Comparison of ENCODE assay signal across 8 cellular contexts in the genomic region with DNA sequence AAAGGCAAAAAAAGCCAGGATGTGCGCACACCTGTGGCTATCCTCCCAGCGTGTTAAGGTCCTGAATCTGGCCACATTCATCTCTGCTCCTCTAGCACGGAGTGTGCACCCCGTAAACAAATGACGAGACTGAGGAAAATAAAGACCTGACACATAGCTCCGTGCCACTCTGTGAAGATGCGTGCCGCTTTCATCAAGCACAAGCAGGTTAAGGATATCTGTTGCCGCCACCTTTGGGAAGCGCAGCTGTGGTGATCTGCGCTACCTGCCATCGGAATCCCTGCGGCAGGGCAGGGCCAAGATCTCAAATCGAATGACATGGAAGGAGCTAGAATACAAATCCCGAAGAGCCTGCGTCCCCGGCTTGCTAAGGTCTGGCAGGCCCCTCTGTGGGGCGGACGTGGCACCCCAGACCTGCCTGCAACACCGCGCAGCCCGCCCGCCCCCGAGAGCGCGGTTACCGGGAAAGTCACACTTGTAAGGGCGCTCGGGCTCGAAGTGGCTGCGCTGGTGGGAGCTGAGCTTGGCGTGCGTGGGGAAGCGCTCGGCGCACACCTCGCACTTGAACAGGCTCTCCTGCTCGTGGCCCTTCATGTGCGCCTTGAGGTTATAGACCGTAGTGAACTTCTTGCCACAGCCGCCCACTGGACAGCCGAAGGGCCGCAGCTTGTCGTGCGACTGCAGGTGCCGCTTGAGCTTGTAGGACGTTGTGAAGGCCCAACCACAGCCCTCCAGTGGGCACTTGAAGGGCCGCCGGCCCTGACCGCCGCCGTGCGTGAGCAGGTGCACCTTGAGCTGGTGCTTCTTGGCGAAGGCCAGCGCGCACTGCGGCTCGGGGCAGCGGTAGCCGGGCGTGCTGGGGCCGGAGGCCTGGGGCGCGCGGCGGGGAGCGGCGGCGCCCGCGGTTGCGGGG. TPM values are rescaled to one million over a fixed set of nuclear protein-coding genes. Genes with fewer than 3 reads are reported as not detected.
DNase-seq lines count a peak whose midpoint lies in the region; ATAC-seq and TF ChIP-seq lines count a peak whose summit lies in the region.

No MANE protein-coding gene starts in this region.

- H3K27me3 Mint-ChIP-seq in CD8-positive, alpha-beta memory T cell, result peaks cover 0 to 1% of the 10 kb centered on the region in 2 donors

- H3K36me3 ChIP-seq in CD8-positive, alpha-beta memory T cell (ENCODE audit: insufficient read depth, low read length), result peaks cover 18% of the 10 kb centered on the region
- H3K36me3 ChIP-seq in ascending aorta, result peaks cover 17 to 22% of the 10 kb centered on the region in 2 donors
- peaks cover 0 to 25% (median 21%) of the 10 kb centered on the region in 6 donors for H3K36me3 ChIP-seq in spleen

- H3K9me3 ChIP-seq in CD8-positive, alpha-beta memory T cell (ENCODE audit: low read length), result no peaks in the 10 kb centered on the region
- H3K9me3 ChIP-seq in ascending aorta, result no peaks in the 10 kb centered on the region
- no peaks in the 10 kb centered on the region for H3K9me3 ChIP-seq in iPS-18c (ENCODE audit: control insufficient read depth, insufficient read depth, low read length)
- no peaks in the 10 kb centered on the region for H3K9me3 ChIP-seq in spleen

- TF ChIP-seq POLR2A in spleen (IDR thresholded peaks at IDR 0.05), result no peak

- H3K27me3 ChIP-seq in CD8-positive, alpha-beta memory T cell (ENCODE audit: insufficient read depth, low read length, poor library complexity, severe bottlenecking), result no peaks in the 10 kb centered on the region
- H3K27me3 ChIP-seq in ascending aorta (no peaks in the 10 kb centered on the region), spleen (replicated peaks in 1 of 7) (no peaks in the 10 kb centered on the region)

- peaks cover under 1 to 44% (median 11%) of the 10 kb centered on the region in 3 donors for H3K36me3 Mint-ChIP-seq in CD8-positive, alpha-beta memory T cell

- peak overlapping the region; percentile 83 to 93 (median 89) for H3K27ac Mint-ChIP-seq in CD8-positive, alpha-beta memory T cell

- peaks cover 42 to 58% (median 56%) of the 10 kb centered on the region in 3 donors for H3K4me1 Mint-ChIP-seq in CD8-positive, alpha-beta memory T cell

- peak overlapping the region; percentile 64 for H3K27ac ChIP-seq in CD8-positive, alpha-beta memory T cell (ENCODE audit: low read depth, low read length)
- H3K27ac ChIP-seq in ascending aorta (peak overlapping the region; percentile 85 to 99), spleen (peak overlapping the region; percentile 70 to 98 (median 94))

- TF ChIP-seq CTCF in ascending aorta (IDR thresholded peaks at IDR 0.05) (no peak), spleen (IDR thresholded peaks at IDR 0.05 in 8 of 11, conservative IDR thresholded peaks at IDR 0.05 in 3 of 11) (peak in 1 of 11 experiments; percentile 15)

- peak; percentile 15 to 61 (median 29) for DNase-seq in CD8-positive, alpha-beta memory T cell
- DNase-seq in RPMI8226 (peak; percentile 68), ascending aorta (ENCODE audit: low spot score in 2 of 2) (peak in 1 of 2 donors; percentile 74), spleen (peak; percentile 93), H4 (ENCODE audit: low spot score) (no peak)

- H3K4me3 Mint-ChIP-seq in CD8-positive, alpha-beta memory T cell, result peak overlapping the region; percentile 86 to 91 (median 89)

- POLR2A ChIA-PET in CD8-positive, alpha-beta memory T cell (lab: Charles Lee), result interaction anchor here (0.9 to 1.1 kb wide), 2 partner anchors 484 to 1197 kb away, joined by 3 to 6 read pairs; no protein-coding TSS in a partner anchor

- peaks cover 41% of the 10 kb centered on the region for H3K4me1 ChIP-seq in CD8-positive, alpha-beta memory T cell (ENCODE audit: insufficient read depth, low read length)
- H3K4me1 ChIP-seq in ascending aorta, result peaks cover 27 to 35% of the 10 kb centered on the region in 2 donors
- H3K4me1 ChIP-seq in spleen, result peaks cover 33 to 69% (median 51%) of the 10 kb centered on the region in 6 donors

- WGBS in spleen, 5 donors, result 7 to 31% (median 10%) methylated on average over 18 to 72 of the region's 72 CpGs

- CTCF ChIA-PET in CD8-positive, alpha-beta memory T cell (lab: Charles Lee), result no interaction called here

- peak overlapping the region; percentile 69 for H3K4me3 ChIP-seq in CD8-positive, alpha-beta memory T cell (ENCODE audit: low read length)
- peak overlapping the region; percentile 63 to 71 for H3K4me3 ChIP-seq in ascending aorta
- H3K4me3 ChIP-seq in iPS-18c (ENCODE audit: insufficient read depth, low read depth, low read length), result peak overlapping the region; percentile 63
- H3K4me3 ChIP-seq in spleen, result peak overlapping the region; percentile 65 to 90 (median 70)

- no peaks in the 10 kb centered on the region for H3K9me3 Mint-ChIP-seq in CD8-positive, alpha-beta memory T cell

- ATAC-seq in GM19025 (IDR thresholded peaks at IDR 0.05; ENCODE audit: low read depth, unreplicated experiment) (peak; percentile 1), HG03135 (IDR thresholded peaks at IDR 0.05; ENCODE audit: unreplicated experiment) (peak; percentile 31)

- intact Hi-C loops in ascending aorta (cut with DNase I) (loop anchor here (1.0 to 10.0 kb wide), 8 partner anchors 118 to 557 kb away; partner anchors contain the start of genes KLF15 and SLC41A3), spleen (cut with DNase I; ENCODE audit: low total_unique reads) (no loop called here)

RNA-seq across cellular contexts. Expression of gene ZXDC, which starts 0.9 kb away (rescaled TPM):
- 10 to 100 TPM; 24.2 to 25.0 TPM for total RNA-seq in CD8-positive, alpha-beta memory T cell
- 24.6 TPM for polyA plus RNA-seq in CD8-positive, alpha-beta memory T cell
- total RNA-seq in ascending aorta (74.4 TPM), spleen (10 to 100 TPM; 32.4 to 75.3 (median 50.0) TPM)
- 10 to 100 TPM in 2 of 3 donors, 1 to 10 TPM in 1; 7.5 to 14.6 (median 13.2) TPM for polyA plus RNA-seq in spleen
- 6.6 and 12.2 TPM in 2 replicates for total RNA-seq in H4 (2014; rRNA removed; shearing (Covaris generic))

RNA-seq across cellular contexts. Expression of gene UROC1, which starts 42.8 kb away (rescaled TPM):
- not detected for total RNA-seq in CD8-positive, alpha-beta memory T cell
- not detected for polyA plus RNA-seq in CD8-positive, alpha-beta memory T cell
- total RNA-seq in ascending aorta (not detected), spleen (under 1 TPM in 1 of 7 donors, not detected in 6; 0.16 TPM)
- under 1 TPM; 0.02 to 0.03 (median 0.02) TPM for polyA plus RNA-seq in spleen
- not detected in 2 replicates for total RNA-seq in H4 (2014; rRNA removed; shearing (Covaris generic))

RNA-seq across cellular contexts. Expression of gene CHST13, which starts 49.2 kb away (rescaled TPM):
- under 1 TPM; 0.24 to 0.31 TPM for total RNA-seq in CD8-positive, alpha-beta memory T cell
- polyA plus RNA-seq in CD8-positive, alpha-beta memory T cell, result not detected
- total RNA-seq in ascending aorta (not detected), spleen (10 to 100 TPM in 1 of 7 donors, 1 to 10 TPM in 6; 2.4 to 11.2 (median 5.6) TPM)
- 1 to 10 TPM in 2 of 3 donors, under 1 TPM in 1; 0.26 to 1.8 (median 1.0) TPM for polyA plus RNA-seq in spleen
- total RNA-seq in H4 (2014; rRNA removed; shearing (Covaris generic)), result 0.37 TPM in 1 of 2 replicates, not detected in the other
